27 cellular contexts compared by ENCODE assay signal in the genomic region with DNA sequence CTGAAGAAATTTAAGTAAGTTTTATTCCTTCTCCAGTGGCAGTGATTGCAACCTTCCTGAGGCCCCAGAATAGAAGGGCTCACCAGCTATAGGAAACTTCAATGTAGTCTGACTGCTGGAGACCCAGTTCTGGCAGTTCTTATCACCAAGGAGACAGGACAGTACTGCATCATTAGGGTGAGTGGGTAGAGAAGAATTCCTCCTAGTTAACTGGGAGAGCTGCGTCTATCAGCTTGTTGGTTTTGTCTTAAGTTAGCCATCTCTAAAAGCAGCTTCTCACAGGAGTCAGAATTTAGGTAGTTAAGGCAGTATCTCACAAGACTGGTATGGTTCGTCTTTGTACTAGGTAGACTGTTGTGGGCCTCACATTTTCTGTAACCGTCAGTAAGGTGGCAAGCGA. TPM values are rescaled to one million over a fixed set of nuclear protein-coding genes. Genes with fewer than 3 reads are reported as not detected.
"Had no signal": no experiment of that assay in that cellular context is flagged by ENCODE, and none has a peak within 500 bp of the region (broad histone marks: within the 10 kb centered on the region; RNA-seq: fewer than 3 reads in every experiment).

No MANE protein-coding gene starts in this region.

- H3K4me3 ChIP-seq: SK-N-MC had no signal

- DNase-seq: activated CD4-positive, alpha-beta memory T cell treated with anti-CD3 and anti-CD28 coated beads, Interleukin-2, amount 10 ng/mL, durations not matched to agents 7 days and 5 days; activated CD4-positive, alpha-beta T cell treated with anti-CD3 and anti-CD28 coated beads, Interleukin-2, amount 50 U/mL, for 1 hour; activated CD4-positive, CD25-positive, alpha-beta regulatory T cell; activated gamma-delta T cell; activated naive CD4-positive, alpha-beta T cell treated with anti-CD3 and anti-CD28 coated beads for 36 hours; activated T-cell treated with anti-CD3 and anti-CD28 coated beads for 4 hours; activated T-cell treated with anti-CD3 and anti-CD28 coated beads, Interleukin-2, amount 50 U/mL, for 48 hours; anterior cingulate cortex; cerebellar nuclear complex; NCI-H1048; NCI-H146; NCI-H187 treated with DMSO at 0.1 percent for 48 hours; NCI-H2081 treated with DMSO at 0.1 percent for 48 hours; NCI-H2171 treated with DMSO at 0.1 percent for 48 hours; NCI-H226; NCI-H526; NK-92 treated with Interleukin-12 subunit alpha and Interleukin-12 subunit beta, amount 100 ng/mL, for 24 hours; OCI-M1; RPMI8226; T-cell; T-helper 2 cell; T1000 had no signal

- ATAC-seq: activated T-helper 17 cell treated with anti-CD3 and anti-CD28 coated beads, Interleukin-2, amount 50 U/mL, for 72 hours; Panc1; Right ventricle myocardium inferior; T-cell had no signal

- H3K27ac ChIP-seq: SK-N-MC had no signal

RNA-seq across cellular contexts. Expression of a gene that starts 3.3 kb away (rescaled TPM):
- total RNA-seq: activated CD4-positive, alpha-beta memory T cell treated with anti-CD3 and anti-CD28 coated beads, Interleukin-2, amount 10 ng/mL, durations not matched to agents 7 days and 5 days; activated CD8-positive, alpha-beta memory T cell treated with anti-CD3 and anti-CD28 coated beads for 36 hours; activated naive CD4-positive, alpha-beta T cell treated with anti-CD3 and anti-CD28 coated beads for 36 hours; Right ventricle myocardium inferior; T-cell had no signal
